Comparison of ENCODE assay signal across 22 cellular contexts in the genomic region with DNA sequence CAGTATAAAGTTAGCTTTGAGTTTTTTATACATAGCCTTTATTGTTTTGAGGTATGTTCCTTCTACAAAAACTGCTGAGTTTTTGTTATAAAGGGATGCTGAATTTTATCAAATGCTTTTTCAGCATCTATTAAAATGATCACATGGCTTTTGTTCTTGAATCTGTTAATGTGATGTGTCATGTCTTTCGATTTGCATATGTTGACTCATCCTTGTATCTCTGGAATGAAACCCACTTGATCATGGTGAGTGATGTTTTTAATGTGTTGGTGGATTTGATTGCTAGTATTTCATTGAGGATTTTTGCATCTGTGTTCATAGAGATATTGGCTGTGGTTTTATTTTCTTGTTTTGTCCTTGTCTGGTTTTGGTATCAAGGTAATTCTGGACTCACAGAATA. TPM values are rescaled to one million over a fixed set of nuclear protein-coding genes. Genes with fewer than 3 reads are reported as not detected.
DNase-seq lines count a peak whose midpoint lies in the region; ATAC-seq lines count a peak whose summit lies in the region.
"Had no signal": no experiment of that assay in that cellular context is flagged by ENCODE, and none has a peak within 500 bp of the region (broad histone marks: within the 10 kb centered on the region; RNA-seq: fewer than 3 reads in every experiment).

No MANE protein-coding gene starts in this region.

- no peaks in the 10 kb centered on the region for H3K9me3 Mint-ChIP-seq in stimulated activated effector memory CD8-positive, alpha-beta T cell treated with anti-CD3 and anti-CD28 coated beads, Interleukin-12 subunit alpha, Interleukin-12 subunit beta, amount 100 ng/mL, for 72 hours
- H3K9me3 Mint-ChIP-seq: activated naive CD4-positive, alpha-beta T cell treated with anti-CD3 and anti-CD28 coated beads, Interleukin-2, amount 50 U/mL, for 72 hours; activated T-cell treated with anti-CD3 and anti-CD28 coated beads, Interleukin-2, amount 50 U/mL, for 24 hours; stimulated activated naive CD8-positive, alpha-beta T cell treated with anti-CD3 and anti-CD28 coated beads, Interleukin-15, Interleukin-2, amounts not matched to agents 100 ng/mL and 50 ng/mL, for 24 hours had no signal

- H3K27ac Mint-ChIP-seq in stimulated activated effector memory CD8-positive, alpha-beta T cell treated with anti-CD3 and anti-CD28 coated beads, Interleukin-12 subunit alpha, Interleukin-12 subunit beta, amount 100 ng/mL, for 72 hours, result no peak overlapping the region
- H3K27ac Mint-ChIP-seq: activated naive CD4-positive, alpha-beta T cell treated with anti-CD3 and anti-CD28 coated beads, Interleukin-2, amount 50 U/mL, for 72 hours; activated T-cell treated with anti-CD3 and anti-CD28 coated beads, Interleukin-2, amount 50 U/mL, for 24 hours; IgD-negative memory B cell; stimulated activated naive CD8-positive, alpha-beta T cell treated with anti-CD3 and anti-CD28 coated beads, Interleukin-15, Interleukin-2, amounts not matched to agents 100 ng/mL and 50 ng/mL, for 24 hours had no signal

- H3K4me1 Mint-ChIP-seq in stimulated activated effector memory CD8-positive, alpha-beta T cell treated with anti-CD3 and anti-CD28 coated beads, Interleukin-12 subunit alpha, Interleukin-12 subunit beta, amount 100 ng/mL, for 72 hours, result no peaks in the 10 kb centered on the region
- H3K4me1 Mint-ChIP-seq: neural crest cell had no signal

- peak; percentile 53 to 78 for ATAC-seq in activated CD4-positive, CD25-positive, alpha-beta regulatory T cell treated with anti-CD3 and anti-CD28 coated beads, Interleukin-2, amount 50 U/mL, for 24 hours
- ATAC-seq in stimulated activated effector memory CD8-positive, alpha-beta T cell treated with anti-CD3 and anti-CD28 coated beads, Interleukin-12 subunit alpha, Interleukin-12 subunit beta, amount 100 ng/mL, for 72 hours, result peak; percentile 68
- no peak for ATAC-seq in HG03520 (IDR thresholded peaks at IDR 0.05; ENCODE audit: unreplicated experiment)
- ATAC-seq in HG02571 (IDR thresholded peaks at IDR 0.05; ENCODE audit: unreplicated experiment), result no peak

- no peak overlapping the region for H3K27ac ChIP-seq in epithelial cell of prostate
- H3K27ac ChIP-seq: dorsolateral prefrontal cortex, esophagus squamous epithelium, PC-9 had no signal

- no peak overlapping the region for H3K4me3 Mint-ChIP-seq in stimulated activated effector memory CD8-positive, alpha-beta T cell treated with anti-CD3 and anti-CD28 coated beads, Interleukin-12 subunit alpha, Interleukin-12 subunit beta, amount 100 ng/mL, for 72 hours
- H3K4me3 Mint-ChIP-seq: activated T-cell treated with anti-CD3 and anti-CD28 coated beads, Interleukin-2, amount 50 U/mL, for 24 hours; IgD-negative memory B cell; neural crest cell; stimulated activated naive CD8-positive, alpha-beta T cell treated with anti-CD3 and anti-CD28 coated beads, Interleukin-15, Interleukin-2, amounts not matched to agents 100 ng/mL and 50 ng/mL, for 24 hours had no signal

- no peaks in the 10 kb centered on the region for H3K36me3 Mint-ChIP-seq in stimulated activated effector memory CD8-positive, alpha-beta T cell treated with anti-CD3 and anti-CD28 coated beads, Interleukin-12 subunit alpha, Interleukin-12 subunit beta, amount 100 ng/mL, for 72 hours
- H3K36me3 Mint-ChIP-seq: activated naive CD4-positive, alpha-beta T cell treated with anti-CD3 and anti-CD28 coated beads, Interleukin-2, amount 50 U/mL, for 72 hours; IgD-negative memory B cell had no signal

- DNase-seq in activated CD4-positive, CD25-positive, alpha-beta regulatory T cell (lab: John Stamatoyannopoulos, UW), result no peak
- peak; percentile 61 for DNase-seq in RPMI7951 (ENCODE audit: low read depth)
- peak; percentile 53 for DNase-seq in epithelial cell of prostate (ENCODE audit: low read depth, low spot score)
- no peak for DNase-seq in stimulated activated effector memory CD8-positive, alpha-beta T cell treated with anti-CD3 and anti-CD28 coated beads, Interleukin-12 subunit alpha, Interleukin-12 subunit beta, amount 100 ng/mL, for 72 hours (ENCODE audit: low spot score in 2 of 2)
- no peak for DNase-seq in H4 (ENCODE audit: low spot score)
- DNase-seq: activated T-cell treated with anti-CD3 and anti-CD28 coated beads, Interleukin-2, amount 50 U/mL, for 24 hours; DMS79; dorsolateral prefrontal cortex; esophagus squamous epithelium; hippocampal formation; NCI-H1048; NCI-H2081 treated with DMSO at 0.1 percent for 48 hours; NCI-H524; PC-9; trophoblast cell had no signal

RNA-seq across cellular contexts. Expression of a gene that starts 24.7 kb away (rescaled TPM):
- total RNA-seq in RPMI7951 (2014; rRNA removed; shearing (Covaris generic)), result 57.5 and 64.4 TPM in 2 replicates
- 37.1 and 50.3 TPM in 2 replicates for total RNA-seq in H4 (2014; rRNA removed; shearing (Covaris generic))

RNA-seq across cellular contexts. Expression of a gene that starts 31.4 kb away (rescaled TPM):
- not detected in 2 replicates for total RNA-seq in RPMI7951 (2014; rRNA removed; shearing (Covaris generic))
- total RNA-seq in H4 (2014; rRNA removed; shearing (Covaris generic)), result not detected in 2 replicates
- total RNA-seq: PC-9 had no signal

Comparison
In these comparisons a context has a peak if more than half of its experiments do, and no peak if none do; other contexts are left out.
1. ATAC-seq: peak in activated CD4-positive, CD25-positive, alpha-beta regulatory T cell treated with anti-CD3 and anti-CD28 coated beads, Interleukin-2, amount 50 U/mL, for 24 hours (2 of 2) and stimulated activated effector memory CD8-positive, alpha-beta T cell treated with anti-CD3 and anti-CD28 coated beads, Interleukin-12 subunit alpha, Interleukin-12 subunit beta, amount 100 ng/mL, for 72 hours (single experiment); none in HG03520 (single experiment) and HG02571 (single experiment).
2. DNase-seq: peak in RPMI7951 (single experiment) and epithelial cell of prostate (single experiment); none in activated CD4-positive, CD25-positive, alpha-beta regulatory T cell (0 of 4), stimulated activated effector memory CD8-positive, alpha-beta T cell treated with anti-CD3 and anti-CD28 coated beads, Interleukin-12 subunit alpha, Interleukin-12 subunit beta, amount 100 ng/mL, for 72 hours (0 of 2) and H4 (single experiment).